In the genomic region with DNA sequence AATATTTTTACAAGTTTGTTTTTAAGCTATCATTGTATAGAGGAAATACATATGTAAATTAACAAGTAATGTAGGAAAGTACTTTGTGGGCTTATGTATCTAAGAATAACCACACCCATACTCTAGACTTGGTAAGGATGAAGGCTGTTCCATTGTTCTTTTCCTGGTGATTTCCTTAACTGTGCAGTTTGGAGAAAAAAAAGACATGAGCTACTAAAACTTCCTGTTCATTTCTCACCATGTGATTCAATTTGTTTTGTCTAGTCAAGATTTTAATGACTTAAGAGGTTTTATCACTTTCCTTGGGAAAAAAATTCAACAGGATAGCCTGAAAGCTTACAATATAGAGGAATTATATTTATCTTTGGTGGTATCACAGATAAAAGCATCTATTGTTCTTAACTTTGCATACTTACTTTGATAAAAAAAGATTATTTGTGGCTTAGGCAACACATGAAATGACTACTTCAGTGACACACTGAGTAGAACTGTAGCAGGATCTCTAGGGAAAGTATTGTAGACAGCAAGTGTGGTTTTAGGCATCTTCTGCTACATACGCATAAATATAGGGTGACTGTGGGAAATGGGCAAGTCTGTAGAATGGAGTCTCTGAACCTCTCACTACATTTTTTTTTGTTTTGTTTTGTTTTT, we compare ENCODE assay signal across 1 cellular context.
TF ChIP-seq lines count a peak whose summit lies in the region.

No MANE protein-coding gene starts in this region.

TF ChIP-seq in IMR-90, 13 proteins besides CTCF, POLR2A, EP300 and RAD21 (continued from another document):
- no peak for TF ChIP-seq RFX5 (IDR thresholded peaks at IDR 0.05; ENCODE audit: low read depth, low read length)
- TF ChIP-seq, protein P1, sequence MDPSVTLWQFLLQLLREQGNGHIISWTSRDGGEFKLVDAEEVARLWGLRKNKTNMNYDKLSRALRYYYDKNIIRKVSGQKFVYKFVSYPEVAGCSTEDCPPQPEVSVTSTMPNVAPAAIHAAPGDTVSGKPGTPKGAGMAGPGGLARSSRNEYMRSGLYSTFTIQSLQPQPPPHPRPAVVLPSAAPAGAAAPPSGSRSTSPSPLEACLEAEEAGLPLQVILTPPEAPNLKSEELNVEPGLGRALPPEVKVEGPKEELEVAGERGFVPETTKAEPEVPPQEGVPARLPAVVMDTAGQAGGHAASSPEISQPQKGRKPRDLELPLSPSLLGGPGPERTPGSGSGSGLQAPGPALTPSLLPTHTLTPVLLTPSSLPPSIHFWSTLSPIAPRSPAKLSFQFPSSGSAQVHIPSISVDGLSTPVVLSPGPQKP (IDR thresholded peaks at IDR 0.05; ENCODE audit: borderline replicate concordance, low read depth, low read length): no peak
- TF ChIP-seq MAZ (IDR thresholded peaks at IDR 0.05; ENCODE audit: borderline replicate concordance, low read depth, low read length): no peak
- TF ChIP-seq, protein P2, sequence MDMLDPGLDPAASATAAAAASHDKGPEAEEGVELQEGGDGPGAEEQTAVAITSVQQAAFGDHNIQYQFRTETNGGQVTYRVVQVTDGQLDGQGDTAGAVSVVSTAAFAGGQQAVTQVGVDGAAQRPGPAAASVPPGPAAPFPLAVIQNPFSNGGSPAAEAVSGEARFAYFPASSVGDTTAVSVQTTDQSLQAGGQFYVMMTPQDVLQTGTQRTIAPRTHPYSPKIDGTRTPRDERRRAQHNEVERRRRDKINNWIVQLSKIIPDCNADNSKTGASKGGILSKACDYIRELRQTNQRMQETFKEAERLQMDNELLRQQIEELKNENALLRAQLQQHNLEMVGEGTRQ (IDR thresholded peaks at IDR 0.05; ENCODE audit: low read depth, low read length): no peak
- no peak for TF ChIP-seq CHD1 (IDR thresholded peaks at IDR 0.05; ENCODE audit: low read depth, low read length)
- no peak for TF ChIP-seq RCOR1 (IDR thresholded peaks at IDR 0.05; ENCODE audit: insufficient replicate concordance, low read length)
- TF ChIP-seq MAFK (IDR thresholded peaks at IDR 0.05; ENCODE audit: low read depth, low read length): no peak
- no peak for TF ChIP-seq SMC3 (IDR thresholded peaks at IDR 0.05; ENCODE audit: low read depth, low read length)
- no peak for TF ChIP-seq FOS (IDR thresholded peaks at IDR 0.05; ENCODE audit: low read depth, low read length)
- TF ChIP-seq MXI1 (IDR thresholded peaks at IDR 0.05; ENCODE audit: borderline replicate concordance, low read depth, low read length): no peak
- no peak for TF ChIP-seq BHLHE40 (IDR thresholded peaks at IDR 0.05; ENCODE audit: low read depth, low read length)
TF ChIP-seq in IMR-90: peak in this region for 0.
